In genomic region chr15:63800739-63801138, GRCh38 we compare ENCODE assay signal across 16 cellular contexts.
"Had no signal": no experiment of that assay in that cellular context is flagged by ENCODE, and none has a peak within 500 bp of the region (broad histone marks: within the 10 kb centered on the region; RNA-seq: fewer than 3 reads in every experiment).

No MANE protein-coding gene starts in this region.

- H3K4me3 ChIP-seq: dorsolateral prefrontal cortex, suprapubic skin, transverse colon had no signal

- H3K27me3 ChIP-seq: dorsolateral prefrontal cortex, suprapubic skin, transverse colon had no signal

- H3K27ac ChIP-seq: dorsolateral prefrontal cortex, suprapubic skin, transverse colon had no signal

- H3K27ac Mint-ChIP-seq: memory B cell had no signal

- H3K9me3 Mint-ChIP-seq: memory B cell had no signal

- H3K9me3 ChIP-seq: suprapubic skin, transverse colon had no signal

- DNase-seq: activated CD4-positive, alpha-beta T cell treated with anti-CD3 and anti-CD28 coated beads for 48 hours; activated CD8-positive, alpha-beta memory T cell treated with anti-CD3 and anti-CD28 coated beads, Interleukin-2, amount 50 U/mL, for 4 hours; activated gamma-delta T cell treated with Interleukin-2 at 50 U/mL for 16 hours; activated T-cell treated with anti-CD3 and anti-CD28 coated beads, Interleukin-2, amount 50 U/mL, for 4 hours; amygdala; dorsolateral prefrontal cortex; foreskin fibroblast; hypothalamus; kidney; occipital lobe; posterior cingulate gyrus; transverse colon had no signal

- H3K4me3 Mint-ChIP-seq: activated naive CD8-positive, alpha-beta T cell; activated T-cell treated with anti-CD3 and anti-CD28 coated beads, Interleukin-2, amount 50 U/mL, for 4 hours; memory B cell; stimulated activated naive CD8-positive, alpha-beta T cell treated with anti-CD3 and anti-CD28 coated beads, Interleukin-15, Interleukin-2, amounts not matched to agents 100 ng/mL and 50 ng/mL, for 24 hours had no signal

- H3K36me3 ChIP-seq: suprapubic skin, transverse colon had no signal

- H3K27me3 Mint-ChIP-seq: activated naive CD8-positive, alpha-beta T cell; memory B cell; stimulated activated naive CD8-positive, alpha-beta T cell treated with anti-CD3 and anti-CD28 coated beads, Interleukin-15, Interleukin-2, amounts not matched to agents 100 ng/mL and 50 ng/mL, for 24 hours had no signal
